ENCODE assay signal across 16 cellular contexts in genomic region chr3:64215084-64215483, GRCh38. TPM values are rescaled to one million over a fixed set of nuclear protein-coding genes. Genes with fewer than 3 reads are reported as not detected.
DNase-seq lines count a peak whose midpoint lies in the region; ATAC-seq and TF ChIP-seq lines count a peak whose summit lies in the region.
"Had no signal": no experiment of that assay in that cellular context is flagged by ENCODE, and none has a peak within 500 bp of the region (broad histone marks: within the 10 kb centered on the region; RNA-seq: fewer than 3 reads in every experiment).

No MANE protein-coding gene starts in this region.

- H3K27ac ChIP-seq in ACC112 (ENCODE audit: low read depth, low read length) (peak overlapping the region; percentile 88), right atrium auricular region (peak overlapping the region; percentile 66 to 82)

- H3K4me1 ChIP-seq in ACC112 (ENCODE audit: control insufficient read depth, insufficient read depth, low read length, unreplicated experiment): peaks cover 61% of the 10 kb centered on the region
- H3K4me1 ChIP-seq in right atrium auricular region: peaks cover 0 to 71% of the 10 kb centered on the region in 2 donors
- H3K4me1 ChIP-seq in skeletal muscle satellite cell (ENCODE audit: control insufficient read depth, insufficient read depth, low read length): peaks cover 34% of the 10 kb centered on the region

- no peak overlapping the region for H3K9ac ChIP-seq in skeletal muscle satellite cell (ENCODE audit: low read depth, low read length)

- H3K27me3 ChIP-seq in ACC112 (ENCODE audit: insufficient read depth, low read length): no peaks in the 10 kb centered on the region
- no peaks in the 10 kb centered on the region for H3K27me3 ChIP-seq in right atrium auricular region
- H3K27me3 ChIP-seq in skeletal muscle satellite cell (ENCODE audit: control insufficient read depth, insufficient read depth, low read length): no peaks in the 10 kb centered on the region

- TF ChIP-seq CTCF in MCF 10A (IDR thresholded peaks at IDR 0.05; ENCODE audit: unreplicated experiment) (no peak), right atrium auricular region (IDR thresholded peaks at IDR 0.05) (no peak)

- H3K27me3 Mint-ChIP-seq in MCF 10A (ENCODE audit: insufficient read depth, unreplicated experiment): no peaks in the 10 kb centered on the region
- H3K27me3 Mint-ChIP-seq: activated B cell treated with CpG ODN at 0.5 μM for 24 hours had no signal

- H3K27ac Mint-ChIP-seq in MCF 10A (ENCODE audit: low read depth, unreplicated experiment): peak overlapping the region; percentile 56
- H3K27ac Mint-ChIP-seq: activated B cell treated with CpG ODN at 0.5 μM for 24 hours; activated naive CD4-positive, alpha-beta T cell treated with anti-CD3 and anti-CD28 coated beads, Interleukin-2, amount 50 U/mL, for 24 hours had no signal

- H3K4me3 ChIP-seq in ACC112 (ENCODE audit: low read depth, low read length): peak overlapping the region; percentile 66
- H3K4me3 ChIP-seq in right atrium auricular region: no peak overlapping the region
- no peak overlapping the region for H3K4me3 ChIP-seq in skeletal muscle satellite cell (ENCODE audit: low read length)

- H2AFZ ChIP-seq in ACC112 (ENCODE audit: low read length, unreplicated experiment): peak overlapping the region; percentile 18

- intact Hi-C loops in MCF 10A (cut with micrococcal nuclease): no loop called here

- H3K4me3 Mint-ChIP-seq in MCF 10A (ENCODE audit: unreplicated experiment): peak overlapping the region; percentile 55
- H3K4me3 Mint-ChIP-seq: activated B cell treated with CpG ODN at 0.5 μM for 24 hours; activated naive CD4-positive, alpha-beta T cell treated with anti-CD3 and anti-CD28 coated beads, Interleukin-2, amount 50 U/mL, for 24 hours had no signal

- H3K36me3 ChIP-seq in ACC112 (ENCODE audit: insufficient read depth, low read length): no peaks in the 10 kb centered on the region
- H3K36me3 ChIP-seq in right atrium auricular region: no peaks in the 10 kb centered on the region
- H3K36me3 ChIP-seq in skeletal muscle satellite cell (ENCODE audit: insufficient read depth, low read length): no peaks in the 10 kb centered on the region

- BruUV-seq in MCF 10A (replicated peaks; lab: Mats Ljungman, UMichigan): TSS peak; percentile 70

- POLR2A ChIA-PET in MCF 10A (lab: Yijun Ruan, JAX): interaction anchor here (0.7 to 4.8 kb wide), 19 partner anchors 10 to 237 kb away, joined by 3 to 84 read pairs (median 4); partner anchors contain the start of gene PRICKLE2

- H3K9me3 ChIP-seq in right atrium auricular region (no peaks in the 10 kb centered on the region), skeletal muscle satellite cell (replicated peaks; ENCODE audit: low read length) (no peaks in the 10 kb centered on the region)

- H3K4me2 ChIP-seq in skeletal muscle satellite cell (ENCODE audit: low read length): peak overlapping the region; percentile 82

- H3K79me2 ChIP-seq in ACC112 (ENCODE audit: control insufficient read depth, insufficient read depth, low read length, unreplicated experiment): peaks cover 88% of the 10 kb centered on the region

- DNase-seq in MCF 10A (ENCODE audit: unreplicated experiment) (no peak), right atrium auricular region (ENCODE audit: low spot score) (no peak)
- DNase-seq in activated T-cell treated with anti-CD3 and anti-CD28 coated beads, Interleukin-2, amount 50 U/mL, for 1 hour: no peak
- DNase-seq: activated B cell treated with CpG ODN at 0.5 μM for 24 hours; erythroblast; NCI-H187 treated with DMSO at 0.1 percent for 48 hours; NCI-H524 treated with DMSO at 0.1 percent for 48 hours; stimulated activated CD4-positive, alpha-beta T cell treated with anti-CD3 and anti-CD28 coated beads, Interleukin-1b, Interleukin-23, amount 100 ng/mL, for 48 hours; stimulated activated CD8-positive, alpha-beta memory T cell treated with anti-CD3 and anti-CD28 coated beads, Interleukin-4, amount 100 ng/mL, for 48 hours had no signal

- peaks cover 27% of the 10 kb centered on the region for H3K4me1 Mint-ChIP-seq in MCF 10A (ENCODE audit: insufficient read depth, unreplicated experiment)
- H3K4me1 Mint-ChIP-seq: activated B cell treated with CpG ODN at 0.5 μM for 24 hours; activated naive CD4-positive, alpha-beta T cell treated with anti-CD3 and anti-CD28 coated beads, Interleukin-2, amount 50 U/mL, for 24 hours had no signal

- no peaks in the 10 kb centered on the region for H3K36me3 Mint-ChIP-seq in MCF 10A (ENCODE audit: insufficient read depth, unreplicated experiment)
- H3K36me3 Mint-ChIP-seq: activated naive CD4-positive, alpha-beta T cell treated with anti-CD3 and anti-CD28 coated beads, Interleukin-2, amount 50 U/mL, for 24 hours had no signal

- no peak for ATAC-seq in GM19455 (IDR thresholded peaks at IDR 0.05; ENCODE audit: unreplicated experiment)
- no peak for ATAC-seq in HG02885 (IDR thresholded peaks at IDR 0.05; ENCODE audit: poor library complexity, unreplicated experiment)
- ATAC-seq in GM18520 (IDR thresholded peaks at IDR 0.05; ENCODE audit: unreplicated experiment): no peak

- H3K9me3 Mint-ChIP-seq in MCF 10A (ENCODE audit: unreplicated experiment): no peaks in the 10 kb centered on the region
- H3K9me3 Mint-ChIP-seq: activated B cell treated with CpG ODN at 0.5 μM for 24 hours; activated naive CD4-positive, alpha-beta T cell treated with anti-CD3 and anti-CD28 coated beads, Interleukin-2, amount 50 U/mL, for 24 hours had no signal

- CTCF ChIA-PET in MCF 10A (lab: Yijun Ruan, JAX): interaction anchor here (0.5 to 3.4 kb wide), 6 partner anchors 10 to 192 kb away, joined by 3 to 14 read pairs (median 4); partner anchors contain the start of genes PRICKLE2 and PSMD6

RNA-seq across cellular contexts. Expression of gene PRICKLE2, which starts 10.2 kb away (rescaled TPM):
- total RNA-seq in MCF 10A (2022) (9.6 and 11.4 TPM in 2 replicates), right atrium auricular region (10 to 100 TPM; 18.4 to 22.2 TPM)
- 26.0 and 26.4 TPM in 2 replicates for total RNA-seq in skeletal muscle satellite cell (2012; rRNA removed)
- total RNA-seq: A673 had no signal
